1 cellular context compared by ENCODE assay signal in genomic region chr10:11831520-11831951, GRCh38.
TF ChIP-seq lines count a peak whose summit lies in the region.

No MANE protein-coding gene starts in this region.

TF ChIP-seq in IMR-90, 13 proteins besides CTCF, POLR2A, EP300 and RAD21 (continued from another document):
- TF ChIP-seq RFX5 (IDR thresholded peaks at IDR 0.05; ENCODE audit: low read depth, low read length) (no peak), USF2 (IDR thresholded peaks at IDR 0.05; ENCODE audit: low read depth, low read length) (no peak), RCOR1 (IDR thresholded peaks at IDR 0.05; ENCODE audit: insufficient replicate concordance, low read length) (no peak), SMC3 (IDR thresholded peaks at IDR 0.05; ENCODE audit: low read depth, low read length) (no peak), NFE2L2 (IDR thresholded peaks at IDR 0.05; ENCODE audit: low read depth, low read length) (no peak), MAFK (IDR thresholded peaks at IDR 0.05; ENCODE audit: low read depth, low read length) (no peak), BHLHE40 (IDR thresholded peaks at IDR 0.05; ENCODE audit: low read depth, low read length) (no peak), MXI1 (IDR thresholded peaks at IDR 0.05; ENCODE audit: borderline replicate concordance, low read depth, low read length) (no peak), CEBPB (IDR thresholded peaks at IDR 0.05; ENCODE audit: low read depth, low read length) (no peak)
- TF ChIP-seq, protein P1, sequence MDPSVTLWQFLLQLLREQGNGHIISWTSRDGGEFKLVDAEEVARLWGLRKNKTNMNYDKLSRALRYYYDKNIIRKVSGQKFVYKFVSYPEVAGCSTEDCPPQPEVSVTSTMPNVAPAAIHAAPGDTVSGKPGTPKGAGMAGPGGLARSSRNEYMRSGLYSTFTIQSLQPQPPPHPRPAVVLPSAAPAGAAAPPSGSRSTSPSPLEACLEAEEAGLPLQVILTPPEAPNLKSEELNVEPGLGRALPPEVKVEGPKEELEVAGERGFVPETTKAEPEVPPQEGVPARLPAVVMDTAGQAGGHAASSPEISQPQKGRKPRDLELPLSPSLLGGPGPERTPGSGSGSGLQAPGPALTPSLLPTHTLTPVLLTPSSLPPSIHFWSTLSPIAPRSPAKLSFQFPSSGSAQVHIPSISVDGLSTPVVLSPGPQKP (IDR thresholded peaks at IDR 0.05; ENCODE audit: borderline replicate concordance, low read depth, low read length) = no peak
